In genomic region chr6:133245033-133245903, GRCh38 we compare ENCODE assay signal across 30 cellular contexts. TPM values are rescaled to one million over a fixed set of nuclear protein-coding genes. Genes with fewer than 3 reads are reported as not detected.
A peak's percentile ranks its signal among the peaks of the same experiment; 100 is the strongest.
DNase-seq lines count a peak whose midpoint lies in the region; ATAC-seq, FAIRE-seq and TF ChIP-seq lines count a peak whose summit lies in the region.
"Had no signal": no experiment of that assay in that cellular context is flagged by ENCODE, and none has a peak within 500 bp of the region (broad histone marks: within the 10 kb centered on the region; RNA-seq: fewer than 3 reads in every experiment).

No MANE protein-coding gene starts in this region.

- no peak for TF ChIP-seq EP300 in A549 (IDR thresholded peaks at IDR 0.05)

- CTCF ChIA-PET in A549 (lab: Yijun Ruan, JAX), result interaction anchor here (0.8 to 1.4 kb wide), 2 partner anchors 53 to 283 kb away, joined by 3 to 4 read pairs; no protein-coding TSS in a partner anchor
- CTCF ChIA-PET in HEK293 (lab: Yijun Ruan, JAX), result interaction anchor here (0.7 to 1.7 kb wide), 4 partner anchors 21 to 415 kb away, joined by 3 to 4 read pairs (median 4); no protein-coding TSS in a partner anchor

- no peak for ATAC-seq in A549
- ATAC-seq in HG02870 (IDR thresholded peaks at IDR 0.05; ENCODE audit: unreplicated experiment), result no peak
- ATAC-seq in GM19463 (IDR thresholded peaks at IDR 0.05; ENCODE audit: unreplicated experiment), result no peak
- ATAC-seq: activated T-cell treated with anti-CD3 and anti-CD28 coated beads, Interleukin-2, amount 50 U/mL, for 72 hours; gastroesophageal sphincter; natural killer cell; Panc1; right lobe of liver; stimulated activated naive CD8-positive, alpha-beta T cell treated with anti-CD3 and anti-CD28 coated beads, Interleukin-15, Interleukin-2, amounts not matched to agents 100 U/mL and 50 U/mL, for 24 hours had no signal

- H3K9me3 ChIP-seq in A549 (no peaks in the 10 kb centered on the region), HEK293 (ENCODE audit: control insufficient read depth, insufficient read depth, low read depth, low read length) (no peaks in the 10 kb centered on the region)
- H3K9me3 ChIP-seq: esophagus squamous epithelium, gastroesophageal sphincter, ovary, right lobe of liver, thoracic aorta, vagina had no signal

- H3K27ac ChIP-seq in A549 (peak overlapping the region; percentile 40 to 56; a peak in 3 of 6 replicates), HEK293 (ENCODE audit: extremely low read depth, low read depth, low read length) (no peak overlapping the region; the same call in 1 of the 2 replicates)
- H3K27ac ChIP-seq: esophagus squamous epithelium, gastroesophageal sphincter, ovary, right lobe of liver, thoracic aorta, vagina had no signal

- TF ChIP-seq POLR2A in A549 (IDR thresholded peaks at IDR 0.05; ENCODE audit: low read length), result no peak

- peak overlapping the region; percentile 96 for H3K4me2 ChIP-seq in A549

- DNase-seq in A549 (ENCODE audit: low read depth in 1 of 2, low spot score in 1 of 2), result peak in 1 of 2 experiments; percentile 17
- DNase-seq in OCI-M1 (lab: John Stamatoyannopoulos, UW), result peak; percentile 19
- DNase-seq in myocyte (ENCODE audit: low read depth), result peak; percentile 38
- no peak for DNase-seq in activated CD4-positive, CD25-positive, alpha-beta regulatory T cell treated with anti-CD3 and anti-CD28 coated beads, Interleukin-2, amount 50 U/mL, for 72 hours
- no peak for DNase-seq in cerebellum (ENCODE audit: low spot score)
- DNase-seq: activated CD4-positive, alpha-beta T cell treated with anti-CD3 and anti-CD28 coated beads, Interleukin-2, amount 10 ng/mL, durations not matched to agents 7 days and 5 days; activated naive CD4-positive, alpha-beta T cell treated with anti-CD3 and anti-CD28 coated beads, Interleukin-2, amount 50 U/mL, for 16 hours; activated T-cell treated with anti-CD3 and anti-CD28 coated beads, Interleukin-2, amount 50 U/mL, for 72 hours; amygdala; C1 segment of cervical spinal cord; cortex of kidney; endodermal cell; esophagus squamous epithelium; islet precursor cell; natural killer cell; NCI-H1694 treated with DMSO at 0.1 percent for 48 hours; ovary; right lobe of liver; stimulated activated CD4-positive, alpha-beta T cell treated with anti-CD3 and anti-CD28 coated beads, Interleukin-15, amount 100 ng/mL, for 24 hours; stimulated activated naive CD8-positive, alpha-beta T cell treated with anti-CD3 and anti-CD28 coated beads, Interleukin-15, Interleukin-2, amounts not matched to agents 100 U/mL and 50 U/mL, for 24 hours; T-helper 2 cell had no signal

- H3K36me3 ChIP-seq in HEK293 (ENCODE audit: control insufficient read depth in 2 of 2, insufficient read depth in 1 of 2, low read length in 2 of 2), result no peaks in the 10 kb centered on the region
- H3K36me3 ChIP-seq: esophagus squamous epithelium, gastroesophageal sphincter, ovary, right lobe of liver, thoracic aorta, vagina had no signal

- TF ChIP-seq CTCF in A549 (IDR thresholded peaks at IDR 0.05), result no peak
- no peak for TF ChIP-seq CTCF in HEK293 (tag by site-specific recombination; IDR thresholded peaks at IDR 0.05)

- peak overlapping the region; percentile 69; the same call in 1 of the 3 replicates for H3K4me3 ChIP-seq in A549
- no peak overlapping the region for H3K4me3 ChIP-seq in HEK293 (ENCODE audit: low read depth, low read length)
- H3K4me3 ChIP-seq: esophagus squamous epithelium, gastroesophageal sphincter, ovary, right lobe of liver, thoracic aorta, vagina had no signal

- POLR2A ChIA-PET in A549 (lab: Yijun Ruan, JAX) (no interaction called here), HEK293 (lab: Yijun Ruan, JAX) (no interaction called here)

- H3K4me1 ChIP-seq in A549 (peaks cover 54% of the 10 kb centered on the region), HEK293 (ENCODE audit: control insufficient read depth, insufficient read depth, low read length) (peaks cover 57% of the 10 kb centered on the region)

- FAIRE-seq in A549 (lab: Jason Lieb, UNC), result no peak
- FAIRE-seq: GM12891, H54 had no signal

- no peak for TF ChIP-seq RAD21 in A549 (conservative IDR thresholded peaks at IDR 0.05 in 1 of 2, IDR thresholded peaks at IDR 0.05 in 1 of 2)

- 21% methylated on average over 3 of the region's 3 CpGs for WGBS in A549 (ENCODE audit: missing lambda C conversion rate)

TF ChIP-seq in A549, 52 proteins besides CTCF, POLR2A, EP300 and RAD21:
- TF ChIP-seq, protein P1, sequence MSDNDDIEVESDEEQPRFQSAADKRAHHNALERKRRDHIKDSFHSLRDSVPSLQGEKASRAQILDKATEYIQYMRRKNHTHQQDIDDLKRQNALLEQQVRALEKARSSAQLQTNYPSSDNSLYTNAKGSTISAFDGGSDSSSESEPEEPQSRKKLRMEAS (IDR thresholded peaks at IDR 0.05), result no peak
- TF ChIP-seq HDAC2 (IDR thresholded peaks at IDR 0.05), result no peak
- TF ChIP-seq HOXB13 (CRISPR knock-in tag; IDR thresholded peaks at IDR 0.05; ENCODE audit: low read depth), result no peak
- no peak for TF ChIP-seq HOXB5 (CRISPR knock-in tag; IDR thresholded peaks at IDR 0.05)
- no peak for TF ChIP-seq NR3C1 (IDR thresholded peaks at IDR 0.05)
- TF ChIP-seq KDM1A (IDR thresholded peaks at IDR 0.05; ENCODE audit: low read depth), result no peak
- TF ChIP-seq MAZ (IDR thresholded peaks at IDR 0.05; ENCODE audit: borderline replicate concordance, low read depth, low read length), result no peak

TF ChIP-seq in HEK293, 187 proteins besides CTCF, POLR2A, EP300 and RAD21 (continues in another document):
- TF ChIP-seq ZNF747 (tag by site-specific recombination; IDR thresholded peaks at IDR 0.05), result no peak
- TF ChIP-seq ZNF239 (tag by site-specific recombination; IDR thresholded peaks at IDR 0.05), result no peak
- TF ChIP-seq ZNF544 (tag by site-specific recombination; IDR thresholded peaks at IDR 0.05), result no peak
- no peak for TF ChIP-seq ZNF362 (tag by site-specific recombination; IDR thresholded peaks at IDR 0.05)
- no peak for TF ChIP-seq ZNF791 (tag by site-specific recombination; IDR thresholded peaks at IDR 0.05)
- TF ChIP-seq, protein P2, sequence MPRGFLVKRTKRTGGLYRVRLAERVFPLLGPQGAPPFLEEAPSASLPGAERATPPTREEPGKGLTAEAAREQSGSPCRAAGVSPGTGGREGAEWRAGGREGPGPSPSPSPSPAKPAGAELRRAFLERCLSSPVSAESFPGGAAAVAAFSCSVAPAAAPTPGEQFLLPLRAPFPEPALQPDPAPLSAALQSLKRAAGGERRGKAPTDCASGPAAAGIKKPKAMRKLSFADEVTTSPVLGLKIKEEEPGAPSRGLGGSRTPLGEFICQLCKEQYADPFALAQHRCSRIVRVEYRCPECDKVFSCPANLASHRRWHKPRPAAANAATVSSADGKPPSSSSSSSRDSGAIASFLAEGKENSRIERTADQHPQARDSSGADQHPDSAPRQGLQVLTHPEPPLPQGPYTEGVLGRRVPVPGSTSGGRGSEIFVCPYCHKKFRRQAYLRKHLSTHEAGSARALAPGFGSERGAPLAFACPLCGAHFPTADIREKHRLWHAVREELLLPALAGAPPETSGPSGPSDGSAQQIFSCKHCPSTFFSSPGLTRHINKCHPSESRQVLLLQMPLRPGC (tag by site-specific recombination; IDR thresholded peaks at IDR 0.05), result no peak
- TF ChIP-seq ZNF843 (tag by site-specific recombination; IDR thresholded peaks at IDR 0.05), result no peak
- TF ChIP-seq ZEB2 (tag by site-specific recombination; IDR thresholded peaks at IDR 0.05), result peak; percentile 71
- TF ChIP-seq, protein P3, sequence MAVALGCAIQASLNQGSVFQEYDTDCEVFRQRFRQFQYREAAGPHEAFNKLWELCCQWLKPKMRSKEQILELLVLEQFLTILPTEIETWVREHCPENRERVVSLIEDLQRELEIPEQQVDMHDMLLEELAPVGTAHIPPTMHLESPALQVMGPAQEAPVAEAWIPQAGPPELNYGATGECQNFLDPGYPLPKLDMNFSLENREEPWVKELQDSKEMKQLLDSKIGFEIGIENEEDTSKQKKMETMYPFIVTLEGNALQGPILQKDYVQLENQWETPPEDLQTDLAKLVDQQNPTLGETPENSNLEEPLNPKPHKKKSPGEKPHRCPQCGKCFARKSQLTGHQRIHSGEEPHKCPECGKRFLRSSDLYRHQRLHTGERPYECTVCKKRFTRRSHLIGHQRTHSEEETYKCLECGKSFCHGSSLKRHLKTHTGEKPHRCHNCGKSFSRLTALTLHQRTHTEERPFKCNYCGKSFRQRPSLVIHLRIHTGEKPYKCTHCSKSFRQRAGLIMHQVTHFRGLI (tag by site-specific recombination; IDR thresholded peaks at IDR 0.05), result no peak
- no peak for TF ChIP-seq ZNF266 (tag by site-specific recombination; IDR thresholded peaks at IDR 0.05; ENCODE audit: low read depth)
- no peak for TF ChIP-seq ZNF48 (tag by site-specific recombination; IDR thresholded peaks at IDR 0.05)
- no peak for TF ChIP-seq ZNF76 (tag by site-specific recombination; IDR thresholded peaks at IDR 0.05; ENCODE audit: borderline replicate concordance, low read depth)
- TF ChIP-seq ZSCAN4 (tag by site-specific recombination; IDR thresholded peaks at IDR 0.05), result no peak
- no peak for TF ChIP-seq ZNF155 (tag by site-specific recombination; IDR thresholded peaks at IDR 0.05)

RNA-seq across cellular contexts. Expression of gene EYA4, which starts 4.1 kb away (rescaled TPM):
- polyA plus RNA-seq in A549 (2011; rRNA removed) (28.3 and 30.8 TPM in 2 replicates), A549 (2017; fragmentation: RNase III; extraction: RNeasy Plus Mini Kit Qiagen cat#74134 plus additional on column Dnase treatment) (10.6 to 14.4 TPM (median 11.3 TPM) in 3 replicates)
- polyA plus RNA-seq in A549 (2012; cell fraction: cytosol; rRNA removed), result 7.0 and 10.0 TPM in 2 replicates
- 10.9 and 13.5 TPM in 2 replicates for polyA plus RNA-seq in A549 (2012; cell fraction: nucleus; rRNA removed)
- polyA minus RNA-seq in A549 (2011; rRNA and poly(A)+ RNA removed), result 52.4 and 58.6 TPM in 2 replicates
- total RNA-seq in myocyte (18.5 and 22.0 TPM in 2 replicates), cerebellum (2.4 TPM)
- 7.3 TPM for polyA plus RNA-seq in myocyte (2012)
- total RNA-seq: activated CD4-positive, alpha-beta T cell treated with anti-CD3 and anti-CD28 coated beads, Interleukin-2, amount 10 ng/mL, durations not matched to agents 7 days and 5 days; activated T-cell treated with anti-CD3 and anti-CD28 coated beads, Interleukin-2, amount 50 U/mL, for 72 hours; natural killer cell had no signal

Comparison
In these comparisons a context has a peak if more than half of its experiments do, and no peak if none do; other contexts are left out.
1. DNase-seq: peak in OCI-M1 (single experiment) and myocyte (single experiment); none in activated CD4-positive, CD25-positive, alpha-beta regulatory T cell treated with anti-CD3 and anti-CD28 coated beads, Interleukin-2, amount 50 U/mL, for 72 hours (single experiment) and cerebellum (single experiment).